17 cellular contexts compared by ENCODE assay signal in genomic region chr13:51549593-51549992, GRCh38. TPM values are rescaled to one million over a fixed set of nuclear protein-coding genes. Genes with fewer than 3 reads are reported as not detected.
A peak's percentile ranks its signal among the peaks of the same experiment; 100 is the strongest.
DNase-seq lines count a peak whose midpoint lies in the region; ATAC-seq, FAIRE-seq and TF ChIP-seq lines count a peak whose summit lies in the region.
"Had no signal": no experiment of that assay in that cellular context is flagged by ENCODE, and none has a peak within 500 bp of the region (broad histone marks: within the 10 kb centered on the region; RNA-seq: fewer than 3 reads in every experiment).

No MANE protein-coding gene starts in this region.

- H3K27ac ChIP-seq in mammary epithelial cell (ENCODE audit: insufficient read depth, low read depth, low read length) (no peak overlapping the region), keratinocyte (ENCODE audit: control insufficient read depth, insufficient read depth, low read length) (no peak overlapping the region), right lobe of liver (no peak overlapping the region)
- no peak overlapping the region for H3K27ac ChIP-seq in naive thymus-derived CD4-positive, alpha-beta T cell (ENCODE audit: low read depth, low read length)

- peaks cover 9% of the 10 kb centered on the region for H3K4me1 ChIP-seq in mammary epithelial cell (ENCODE audit: insufficient read depth, low read length)
- H3K4me1 ChIP-seq in keratinocyte (ENCODE audit: control insufficient read depth, extremely low read depth, insufficient read depth, low read length) = peaks cover 6% of the 10 kb centered on the region
- H3K4me1 ChIP-seq in naive thymus-derived CD4-positive, alpha-beta T cell (ENCODE audit: control insufficient read depth in 2 of 2, insufficient read depth in 2 of 2, low read length in 2 of 2) = no peaks in the 10 kb centered on the region
- H3K4me1 ChIP-seq in right lobe of liver = no peaks in the 10 kb centered on the region

- H3K4me1 Mint-ChIP-seq in MCF 10A (ENCODE audit: insufficient read depth, unreplicated experiment) = peaks cover 21% of the 10 kb centered on the region
- H3K4me1 Mint-ChIP-seq in naive thymus-derived CD4-positive, alpha-beta T cell = peaks cover 0 to 5% (median 0%) of the 10 kb centered on the region in 7 donors

- FAIRE-seq in keratinocyte (lab: Jason Lieb, UNC) = no peak
- no peak for FAIRE-seq in RCC 7860 (lab: Jason Lieb, UNC)
- FAIRE-seq: A204.1, GM12878 had no signal

- no peak overlapping the region for H3K4me3 Mint-ChIP-seq in MCF 10A (ENCODE audit: unreplicated experiment)
- no peak overlapping the region for H3K4me3 Mint-ChIP-seq in naive thymus-derived CD4-positive, alpha-beta T cell
- H3K4me3 Mint-ChIP-seq: B cell had no signal

- CTCF ChIA-PET in MCF 10A (lab: Yijun Ruan, JAX) = no interaction called here
- CTCF ChIA-PET in mammary epithelial cell (lab: Charles Lee; ENCODE audit: low non-redundant PET) = no interaction called here
- CTCF ChIA-PET in naive thymus-derived CD4-positive, alpha-beta T cell (lab: Charles Lee) = no interaction called here

- TF ChIP-seq CTCF in MCF 10A (IDR thresholded peaks at IDR 0.05; ENCODE audit: unreplicated experiment) = no peak
- no peak for TF ChIP-seq CTCF in mammary epithelial cell (conservative IDR thresholded peaks at IDR 0.05 in 1 of 2, IDR thresholded peaks at IDR 0.05 in 1 of 2; ENCODE audit: extremely low read depth in 1 of 2, insufficient read depth in 1 of 2, low read depth in 1 of 2, low read length in 2 of 2)
- TF ChIP-seq CTCF in astrocyte of the spinal cord (IDR thresholded peaks at IDR 0.05; ENCODE audit: low read depth, low read length) = no peak
- no peak for TF ChIP-seq CTCF in keratinocyte (optimal IDR thresholded peaks at IDR 0.05 in 1 of 3, IDR thresholded peaks at IDR 0.05 in 1 of 3, conservative IDR thresholded peaks at IDR 0.05 in 1 of 3; ENCODE audit: extremely low read depth in 1 of 3, insufficient read depth in 2 of 3, low read length in 3 of 3)
- no peak for TF ChIP-seq CTCF in right lobe of liver (IDR thresholded peaks at IDR 0.05)

- H3K9me1 ChIP-seq in keratinocyte (ENCODE audit: control insufficient read depth, extremely low read depth, insufficient read depth, low read length) = no peaks in the 10 kb centered on the region

- no peaks in the 10 kb centered on the region for H3K27me3 ChIP-seq in mammary epithelial cell (ENCODE audit: insufficient read depth, low read length)
- no peaks in the 10 kb centered on the region for H3K27me3 ChIP-seq in keratinocyte (ENCODE audit: control insufficient read depth, extremely low read depth, insufficient read depth, low read length)
- H3K27me3 ChIP-seq in naive thymus-derived CD4-positive, alpha-beta T cell (ENCODE audit: control insufficient read depth in 2 of 2, insufficient read depth in 2 of 2, low read length in 2 of 2) = no peaks in the 10 kb centered on the region
- H3K27me3 ChIP-seq in right lobe of liver = no peaks in the 10 kb centered on the region

- no peaks in the 10 kb centered on the region for H3K9me3 Mint-ChIP-seq in MCF 10A (ENCODE audit: unreplicated experiment)
- H3K9me3 Mint-ChIP-seq in naive thymus-derived CD4-positive, alpha-beta T cell = no peaks in the 10 kb centered on the region

- DNase-seq in MCF 10A (ENCODE audit: unreplicated experiment) (no peak), mammary epithelial cell (no peak), astrocyte of the spinal cord (ENCODE audit: low read depth, low spot score) (peak; percentile 32), keratinocyte (ENCODE audit: low read depth, low spot score) (no peak), RCC 7860 (ENCODE audit: low spot score) (no peak), right lobe of liver (no peak)
- no peak for DNase-seq in naive thymus-derived CD4-positive, alpha-beta T cell
- DNase-seq: DMS79 treated with DMSO at 0.1 percent for 48 hours, IMR-90, NCI-H1694, NCI-H2107, NCI-H446 treated with DMSO at 0.1 percent for 48 hours, NCI-H526 treated with DMSO at 0.1 percent for 48 hours had no signal

- H3K4me2 ChIP-seq in mammary epithelial cell (ENCODE audit: insufficient read depth, low read depth, low read length) = no peak overlapping the region
- H3K4me2 ChIP-seq in keratinocyte (ENCODE audit: control insufficient read depth, extremely low read depth, insufficient read depth, low read depth, low read length) = no peak overlapping the region

- H3K4me3 ChIP-seq in mammary epithelial cell (replicated peaks in 1 of 3; ENCODE audit: insufficient read depth in 1 of 3, low read depth in 2 of 3, low read length in 3 of 3) (no peak overlapping the region), astrocyte of the spinal cord (ENCODE audit: low read depth, low read length) (no peak overlapping the region), keratinocyte (ENCODE audit: control insufficient read depth in 2 of 3, extremely low read depth in 1 of 3, insufficient read depth in 2 of 3, low read depth in 1 of 3, low read length in 3 of 3) (no peak overlapping the region), right lobe of liver (no peak overlapping the region)
- no peak overlapping the region for H3K4me3 ChIP-seq in naive thymus-derived CD4-positive, alpha-beta T cell (ENCODE audit: low read length)
- H3K4me3 ChIP-seq: GM12878 had no signal

- no peak for TF ChIP-seq POLR2A in right lobe of liver (IDR thresholded peaks at IDR 0.05)

- H3K9me3 ChIP-seq in mammary epithelial cell (replicated peaks; ENCODE audit: insufficient read depth, low read length) (no peaks in the 10 kb centered on the region), keratinocyte (ENCODE audit: control insufficient read depth, low read depth, low read length) (no peaks in the 10 kb centered on the region), right lobe of liver (no peaks in the 10 kb centered on the region)
- no peaks in the 10 kb centered on the region for H3K9me3 ChIP-seq in naive thymus-derived CD4-positive, alpha-beta T cell (ENCODE audit: control insufficient read depth in 2 of 3, low read length in 3 of 3)

- intact Hi-C loops in MCF 10A (cut with micrococcal nuclease) = no loop called here
- intact Hi-C loops in mammary epithelial cell (cut with micrococcal nuclease) = no loop called here
- intact Hi-C loops in naive thymus-derived CD4-positive, alpha-beta T cell (cut with micrococcal nuclease) = no loop called here
- intact Hi-C loops in right lobe of liver (cut with DNase I) = no loop called here

- dilution Hi-C loops in mammary epithelial cell (cut with HindIII; ENCODE audit: low sequenced_read_pairs) (no loop called here), keratinocyte (cut with MboI; ENCODE audit: extremely low pct_ligation_motif_present, low sequenced_read_pairs) (no loop called here)

- POLR2A ChIA-PET in MCF 10A (lab: Yijun Ruan, JAX) = interaction anchor here (0.6 kb wide), 1 partner anchor 26 kb away, joined by 3 read pairs; no protein-coding TSS in a partner anchor
- POLR2A ChIA-PET in naive thymus-derived CD4-positive, alpha-beta T cell (lab: Charles Lee) = interaction anchor here (0.6 kb wide), 1 partner anchor 146 kb away, joined by 3 read pairs; no protein-coding TSS in a partner anchor

- WGBS in mammary epithelial cell (ENCODE audit: low coverage, missing lambda C conversion rate) = 95% methylated on average over 2 of the region's 2 CpGs
- 63% methylated on average over 2 of the region's 2 CpGs for WGBS in right lobe of liver (ENCODE audit: insufficient coverage, low coverage, low lambda C conversion rate, missing lambda C conversion rate)

- H3K9ac ChIP-seq in mammary epithelial cell (ENCODE audit: insufficient read depth, low read length) = no peak overlapping the region
- H3K9ac ChIP-seq in keratinocyte (ENCODE audit: control insufficient read depth, extremely low read depth, insufficient read depth, low read length) = no peak overlapping the region

- ATAC-seq in naive thymus-derived CD4-positive, alpha-beta T cell = no peak
- ATAC-seq in GM21447 (IDR thresholded peaks at IDR 0.05; ENCODE audit: unreplicated experiment) (no peak), right lobe of liver (no peak)

- H2AFZ ChIP-seq in mammary epithelial cell (ENCODE audit: low read depth, low read length) (no peak overlapping the region), keratinocyte (ENCODE audit: control insufficient read depth, low read length) (peak overlapping the region; percentile 9)

- H3K27ac Mint-ChIP-seq in MCF 10A (ENCODE audit: low read depth, unreplicated experiment) = peak overlapping the region; percentile 2
- no peak overlapping the region for H3K27ac Mint-ChIP-seq in naive thymus-derived CD4-positive, alpha-beta T cell
- H3K27ac Mint-ChIP-seq: B cell had no signal

- H3K79me2 ChIP-seq in mammary epithelial cell (ENCODE audit: insufficient read depth, low read length) = no peaks in the 10 kb centered on the region
- no peaks in the 10 kb centered on the region for H3K79me2 ChIP-seq in keratinocyte (ENCODE audit: control insufficient read depth, insufficient read depth, low read length)

- in situ Hi-C loops in mammary epithelial cell (cut with MboI; ENCODE audit: low sequenced_read_pairs in 2 of 2) = no loop called here
- in situ Hi-C loops in astrocyte of the spinal cord (cut with HindIII; ENCODE audit: low sequenced_read_pairs) = no loop called here

- H3K27me3 Mint-ChIP-seq in MCF 10A (ENCODE audit: insufficient read depth, unreplicated experiment) = no peaks in the 10 kb centered on the region
- peaks cover 0 to 11% (median 0%) of the 10 kb centered on the region in 5 donors for H3K27me3 Mint-ChIP-seq in naive thymus-derived CD4-positive, alpha-beta T cell
- H3K27me3 Mint-ChIP-seq: B cell had no signal

- BruUV-seq in MCF 10A (replicated peaks; lab: Mats Ljungman, UMichigan) (no TSS peak), mammary epithelial cell (replicated peaks; lab: Mats Ljungman, UMichigan) (no TSS peak)

- H3K36me3 Mint-ChIP-seq in MCF 10A (ENCODE audit: insufficient read depth, unreplicated experiment) = no peaks in the 10 kb centered on the region
- peaks cover 0 to 8% (median 0%) of the 10 kb centered on the region in 5 donors for H3K36me3 Mint-ChIP-seq in naive thymus-derived CD4-positive, alpha-beta T cell

- H4K20me1 ChIP-seq in mammary epithelial cell (ENCODE audit: insufficient read depth, low read length) = no peaks in the 10 kb centered on the region
- no peaks in the 10 kb centered on the region for H4K20me1 ChIP-seq in keratinocyte (ENCODE audit: control insufficient read depth, extremely low read depth, insufficient read depth, low read length)

- H3K36me3 ChIP-seq in mammary epithelial cell (ENCODE audit: insufficient read depth, low read length) = no peaks in the 10 kb centered on the region
- H3K36me3 ChIP-seq in keratinocyte (ENCODE audit: control insufficient read depth in 2 of 2, extremely low read depth in 1 of 2, insufficient read depth in 2 of 2, low read length in 2 of 2) = no peaks in the 10 kb centered on the region
- no peaks in the 10 kb centered on the region for H3K36me3 ChIP-seq in naive thymus-derived CD4-positive, alpha-beta T cell (ENCODE audit: control insufficient read depth in 2 of 3, insufficient read depth in 3 of 3, low read length in 3 of 3)
- H3K36me3 ChIP-seq in right lobe of liver = no peaks in the 10 kb centered on the region

RNA-seq across cellular contexts. Expression of gene WDFY2, which starts 34.7 kb away (rescaled TPM):
- total RNA-seq in MCF 10A (2022) = 46.7 and 56.2 TPM in 2 replicates
- 10 to 100 TPM; 20.7 to 32.9 TPM for total RNA-seq in mammary epithelial cell
- 7.4 TPM for polyA plus RNA-seq in mammary epithelial cell
- polyA minus RNA-seq in mammary epithelial cell = 35.2 TPM
- polyA plus RNA-seq in keratinocyte = 12.7 to 18.6 TPM (median 17.0 TPM) in 3 replicates
- 17.6 TPM for polyA plus RNA-seq in keratinocyte (2011; ENCODE audit: low read depth)
- polyA plus RNA-seq in keratinocyte (2011; cell fraction: cytosol; rRNA removed) = 8.4 and 9.9 TPM in 2 replicates
- 39.7 and 42.2 TPM in 2 replicates for polyA plus RNA-seq in keratinocyte (2011; cell fraction: nucleus; rRNA removed)
- 13.8 and 14.0 TPM in 2 replicates for polyA plus RNA-seq in keratinocyte (2012; ENCODE audit: low replicate concordance)
- polyA minus RNA-seq in keratinocyte = 24.8 to 50.3 TPM (median 36.8 TPM) in 3 replicates
- 14.0 TPM for polyA minus RNA-seq in keratinocyte (2011; cell fraction: cytosol; rRNA and poly(A)+ RNA removed)
- polyA minus RNA-seq in keratinocyte (2011; cell fraction: nucleus; rRNA and poly(A)+ RNA removed) = 40.6 and 81.8 TPM in 2 replicates
- total RNA-seq in naive thymus-derived CD4-positive, alpha-beta T cell = 10 to 100 TPM; 13.3 to 44.3 (median 21.1) TPM
- 1 to 10 TPM; 3.2 to 4.7 TPM for polyA plus RNA-seq in naive thymus-derived CD4-positive, alpha-beta T cell
- total RNA-seq in right lobe of liver = 10 to 100 TPM in 1 of 6 experiments, 1 to 10 TPM in 5; 4.5 to 12.0 (median 7.3) TPM
